8 cellular contexts compared by ENCODE assay signal in genomic region chr1:121396335-121397081, GRCh38.
A peak's percentile ranks its signal among the peaks of the same experiment; 100 is the strongest.
DNase-seq lines count a peak whose midpoint lies in the region; ATAC-seq and TF ChIP-seq lines count a peak whose summit lies in the region.
"Not testable (repeated sequence)": the region's sequence is repeated elsewhere in the genome, so short reads cannot be mapped to it uniquely, and the experiment has no call there.

No MANE protein-coding gene starts in this region.

- H3K36me3 ChIP-seq in A673 (ENCODE audit: insufficient read depth, low read length, poor library complexity, severe bottlenecking); HAP-1 (replicated peaks); Peyer's patch; heart right ventricle: not testable (repeated sequence)

- H3K4me3 Mint-ChIP-seq in central memory CD8-positive, alpha-beta T cell = peak overlapping the region; percentile 88

- H3K4me1 ChIP-seq in A673 (ENCODE audit: insufficient read depth, low read length, poor library complexity, severe bottlenecking); HAP-1; Peyer's patch; heart right ventricle; mononuclear cell (ENCODE audit: insufficient read depth, low read length): not testable (repeated sequence)

- H3K27ac Mint-ChIP-seq in central memory CD8-positive, alpha-beta T cell (ENCODE audit: low read depth) = peak overlapping the region; percentile 83

- peaks cover 20% of the 10 kb centered on the region for H3K27me3 Mint-ChIP-seq in central memory CD8-positive, alpha-beta T cell

- H3K9me3 ChIP-seq in A673 (ENCODE audit: low read depth, low read length, poor library complexity, severe bottlenecking); HAP-1; Peyer's patch; mononuclear cell (ENCODE audit: low read depth, low read length): not testable (repeated sequence)
- H3K9me3 ChIP-seq in heart right ventricle = peaks cover 0 to 16% (median 0%) of the 10 kb centered on the region in 11 donors

- POLR2A ChIA-PET in A673 (lab: Charles Lee; ENCODE audit: low non-redundant PET) = not testable (repeated sequence)

- WGBS in heart right ventricle, 2 donors = 7% methylated on average over 68 to 73 of the region's 88 CpGs

- H3K9me3 Mint-ChIP-seq in central memory CD8-positive, alpha-beta T cell = peaks cover 16% of the 10 kb centered on the region

- not testable (repeated sequence) for ATAC-seq in central memory CD8-positive, alpha-beta T cell (replicated peaks; ENCODE audit: extremely low read depth, poor library complexity, severe bottlenecking)
- ATAC-seq in heart right ventricle = peak in 1 of 8 donors; percentile 25

- peak overlapping the region; percentile 57 for H3K4me3 ChIP-seq in A673 (ENCODE audit: low read depth, low read length, poor library complexity, severe bottlenecking)
- H3K4me3 ChIP-seq in HAP-1 = peak overlapping the region; percentile 38
- peak overlapping the region; percentile 33 to 59 (median 46) for H3K4me3 ChIP-seq in Peyer's patch
- peak overlapping the region; percentile 21 to 66 (median 54) for H3K4me3 ChIP-seq in heart right ventricle
- peak overlapping the region; percentile 38 for H3K4me3 ChIP-seq in mononuclear cell (ENCODE audit: low read length)
- peak overlapping the region; percentile 47 to 60 (median 52) for H3K4me3 ChIP-seq in skin epidermis

- not testable (repeated sequence) for DNase-seq in A673 (ENCODE audit: low spot score)
- DNase-seq in HAP-1 (ENCODE audit: low spot score in 2 of 2) (peak in 1 of 2 experiments; percentile 27), Peyer's patch (peak in 2 of 3 donors; percentile 16 to 43), heart right ventricle (peak in 1 of 2 donors; percentile 43)
- peak; percentile 51 for DNase-seq in activated T-cell treated with anti-CD3 and anti-CD28 coated beads, Interleukin-2, amount 50 U/mL, for 1 hour
- peak; percentile 16 to 29 for DNase-seq in central memory CD8-positive, alpha-beta T cell (ENCODE audit: low spot score in 2 of 2)

- not testable (repeated sequence) for TF ChIP-seq POLR2A in Peyer's patch (IDR thresholded peaks at IDR 0.05)

- H3K4me1 Mint-ChIP-seq in central memory CD8-positive, alpha-beta T cell = peaks cover 21% of the 10 kb centered on the region

- BruUV-seq in A673 (replicated peaks; lab: Mats Ljungman, UMichigan) = not testable (repeated sequence)

- CTCF ChIA-PET in A673 (lab: Charles Lee) = not testable (repeated sequence)

- not testable (repeated sequence) for TF ChIP-seq CTCF in A673 (conservative IDR thresholded peaks at IDR 0.05; ENCODE audit: low read depth, low read length); Peyer's patch (IDR thresholded peaks at IDR 0.05)
- peak in 1 of 9 donors; percentile 14 for TF ChIP-seq CTCF in heart right ventricle (IDR thresholded peaks at IDR 0.05)

- H3K36me3 Mint-ChIP-seq in central memory CD8-positive, alpha-beta T cell (ENCODE audit: insufficient read depth) = not testable (repeated sequence)

- intact Hi-C loops in A673 (cut with micrococcal nuclease; ENCODE audit: unreplicated experiment); heart right ventricle (cut with DNase I): not testable (repeated sequence)

- not testable (repeated sequence) for H3K27ac ChIP-seq in A673 (ENCODE audit: low read depth, low read length, poor library complexity, severe bottlenecking); Peyer's patch
- H3K27ac ChIP-seq in heart right ventricle = peak overlapping the region in 7 of 10 donors; percentile 3 to 79 (median 53)
- peak overlapping the region in 10 of 21 experiments; percentile 0 to 72 (median 53) for H3K27ac ChIP-seq in skin epidermis

- in situ Hi-C loops in HAP-1 (cut with MboI; ENCODE audit: low sequenced_read_pairs) = not testable (repeated sequence)

- H3K27me3 ChIP-seq in A673 (replicated peaks; ENCODE audit: insufficient read depth, low read depth, low read length, poor library complexity); HAP-1 (ENCODE audit: low read depth); Peyer's patch; mononuclear cell (ENCODE audit: insufficient read depth, low read length): not testable (repeated sequence)
- peaks cover 0 to 14% (median 0%) of the 10 kb centered on the region in 7 donors for H3K27me3 ChIP-seq in heart right ventricle
